In genomic region chr18:36481935-36482334, GRCh38 we compare ENCODE assay signal across 2 cellular contexts.
TF ChIP-seq lines count a peak whose summit lies in the region.

No MANE protein-coding gene starts in this region.

TF ChIP-seq in GM23338, 12 proteins besides CTCF, POLR2A, EP300 and RAD21:
- TF ChIP-seq REST (IDR thresholded peaks at IDR 0.05; ENCODE audit: unreplicated experiment), result no peak
- no peak for TF ChIP-seq CREB1 (CRISPR knock-in tag; IDR thresholded peaks at IDR 0.05; ENCODE audit: low read depth)
- TF ChIP-seq NANOG (IDR thresholded peaks at IDR 0.05; ENCODE audit: borderline replicate concordance), result no peak
- TF ChIP-seq EZH2phosphoT487 (IDR thresholded peaks at IDR 0.05; ENCODE audit: unreplicated experiment), result no peak
- TF ChIP-seq ZNF114 (CRISPR knock-in tag; IDR thresholded peaks at IDR 0.05), result no peak
- TF ChIP-seq EZH2 (IDR thresholded peaks at IDR 0.05; ENCODE audit: low read depth, unreplicated experiment), result no peak
- TF ChIP-seq, protein P1, sequence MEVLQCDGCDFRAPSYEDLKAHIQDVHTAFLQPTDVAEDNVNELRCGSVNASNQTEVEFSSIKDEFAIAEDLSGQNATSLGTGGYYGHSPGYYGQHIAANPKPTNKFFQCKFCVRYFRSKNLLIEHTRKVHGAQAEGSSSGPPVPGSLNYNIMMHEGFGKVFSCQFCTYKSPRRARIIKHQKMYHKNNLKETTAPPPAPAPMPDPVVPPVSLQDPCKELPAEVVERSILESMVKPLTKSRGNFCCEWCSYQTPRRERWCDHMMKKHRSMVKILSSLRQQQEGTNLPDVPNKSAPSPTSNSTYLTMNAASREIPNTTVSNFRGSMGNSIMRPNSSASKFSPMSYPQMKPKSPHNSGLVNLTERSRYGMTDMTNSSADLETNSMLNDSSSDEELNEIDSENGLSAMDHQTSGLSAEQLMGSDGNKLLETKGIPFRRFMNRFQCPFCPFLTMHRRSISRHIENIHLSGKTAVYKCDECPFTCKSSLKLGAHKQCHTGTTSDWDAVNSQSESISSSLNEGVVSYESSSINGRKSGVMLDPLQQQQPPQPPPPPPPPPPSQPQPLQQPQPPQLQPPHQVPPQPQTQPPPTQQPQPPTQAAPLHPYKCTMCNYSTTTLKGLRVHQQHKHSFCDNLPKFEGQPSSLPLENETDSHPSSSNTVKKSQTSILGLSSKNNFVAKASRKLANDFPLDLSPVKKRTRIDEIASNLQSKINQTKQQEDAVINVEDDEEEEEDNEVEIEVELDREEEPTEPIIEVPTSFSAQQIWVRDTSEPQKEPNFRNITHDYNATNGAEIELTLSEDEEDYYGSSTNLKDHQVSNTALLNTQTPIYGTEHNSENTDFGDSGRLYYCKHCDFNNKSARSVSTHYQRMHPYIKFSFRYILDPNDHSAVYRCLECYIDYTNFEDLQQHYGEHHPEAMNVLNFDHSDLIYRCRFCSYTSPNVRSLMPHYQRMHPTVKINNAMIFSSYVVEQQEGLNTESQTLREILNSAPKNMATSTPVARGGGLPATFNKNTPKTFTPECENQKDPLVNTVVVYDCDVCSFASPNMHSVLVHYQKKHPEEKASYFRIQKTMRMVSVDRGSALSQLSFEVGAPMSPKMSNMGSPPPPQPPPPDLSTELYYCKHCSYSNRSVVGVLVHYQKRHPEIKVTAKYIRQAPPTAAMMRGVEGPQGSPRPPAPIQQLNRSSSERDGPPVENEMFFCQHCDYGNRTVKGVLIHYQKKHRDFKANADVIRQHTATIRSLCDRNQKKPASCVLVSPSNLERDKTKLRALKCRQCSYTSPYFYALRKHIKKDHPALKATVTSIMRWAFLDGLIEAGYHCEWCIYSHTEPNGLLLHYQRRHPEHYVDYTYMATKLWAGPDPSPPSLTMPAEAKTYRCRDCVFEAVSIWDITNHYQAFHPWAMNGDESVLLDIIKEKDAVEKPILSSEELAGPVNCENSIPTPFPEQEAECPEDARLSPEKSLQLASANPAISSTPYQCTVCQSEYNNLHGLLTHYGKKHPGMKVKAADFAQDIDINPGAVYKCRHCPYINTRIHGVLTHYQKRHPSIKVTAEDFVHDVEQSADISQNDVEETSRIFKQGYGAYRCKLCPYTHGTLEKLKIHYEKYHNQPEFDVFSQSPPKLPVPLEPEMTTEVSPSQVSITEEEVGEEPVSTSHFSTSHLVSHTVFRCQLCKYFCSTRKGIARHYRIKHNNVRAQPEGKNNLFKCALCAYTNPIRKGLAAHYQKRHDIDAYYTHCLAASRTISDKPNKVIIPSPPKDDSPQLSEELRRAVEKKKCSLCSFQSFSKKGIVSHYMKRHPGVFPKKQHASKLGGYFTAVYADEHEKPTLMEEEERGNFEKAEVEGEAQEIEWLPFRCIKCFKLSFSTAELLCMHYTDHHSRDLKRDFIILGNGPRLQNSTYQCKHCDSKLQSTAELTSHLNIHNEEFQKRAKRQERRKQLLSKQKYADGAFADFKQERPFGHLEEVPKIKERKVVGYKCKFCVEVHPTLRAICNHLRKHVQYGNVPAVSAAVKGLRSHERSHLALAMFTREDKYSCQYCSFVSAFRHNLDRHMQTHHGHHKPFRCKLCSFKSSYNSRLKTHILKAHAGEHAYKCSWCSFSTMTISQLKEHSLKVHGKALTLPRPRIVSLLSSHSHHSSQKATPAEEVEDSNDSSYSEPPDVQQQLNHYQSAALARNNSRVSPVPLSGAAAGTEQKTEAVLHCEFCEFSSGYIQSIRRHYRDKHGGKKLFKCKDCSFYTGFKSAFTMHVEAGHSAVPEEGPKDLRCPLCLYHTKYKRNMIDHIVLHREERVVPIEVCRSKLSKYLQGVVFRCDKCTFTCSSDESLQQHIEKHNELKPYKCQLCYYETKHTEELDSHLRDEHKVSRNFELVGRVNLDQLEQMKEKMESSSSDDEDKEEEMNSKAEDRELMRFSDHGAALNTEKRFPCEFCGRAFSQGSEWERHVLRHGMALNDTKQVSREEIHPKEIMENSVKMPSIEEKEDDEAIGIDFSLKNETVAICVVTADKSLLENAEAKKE (CRISPR knock-in tag; IDR thresholded peaks at IDR 0.05), result no peak

TF ChIP-seq in H1, 55 proteins besides CTCF, POLR2A, EP300 and RAD21:
- TF ChIP-seq SP2 (IDR thresholded peaks at IDR 0.05; ENCODE audit: low read length), result no peak
- TF ChIP-seq TEAD4 (IDR thresholded peaks at IDR 0.05; ENCODE audit: low read depth, low read length), result no peak
- no peak for TF ChIP-seq CTBP2 (IDR thresholded peaks at IDR 0.05; ENCODE audit: borderline replicate concordance, insufficient read depth, insufficient read length, low read length)
- TF ChIP-seq SIX5 (IDR thresholded peaks at IDR 0.05; ENCODE audit: low read depth, low read length), result no peak
- no peak for TF ChIP-seq CBX8 (IDR thresholded peaks at IDR 0.05; ENCODE audit: borderline replicate concordance, low read depth, low read length)
- TF ChIP-seq YY1 (IDR thresholded peaks at IDR 0.05; ENCODE audit: low read depth, low read length), result no peak
- TF ChIP-seq KDM1A (IDR thresholded peaks at IDR 0.05; ENCODE audit: borderline replicate concordance, low read length), result no peak
- no peak for TF ChIP-seq CHD1 (IDR thresholded peaks at IDR 0.05; ENCODE audit: low read depth, low read length)
- TF ChIP-seq, protein P2, sequence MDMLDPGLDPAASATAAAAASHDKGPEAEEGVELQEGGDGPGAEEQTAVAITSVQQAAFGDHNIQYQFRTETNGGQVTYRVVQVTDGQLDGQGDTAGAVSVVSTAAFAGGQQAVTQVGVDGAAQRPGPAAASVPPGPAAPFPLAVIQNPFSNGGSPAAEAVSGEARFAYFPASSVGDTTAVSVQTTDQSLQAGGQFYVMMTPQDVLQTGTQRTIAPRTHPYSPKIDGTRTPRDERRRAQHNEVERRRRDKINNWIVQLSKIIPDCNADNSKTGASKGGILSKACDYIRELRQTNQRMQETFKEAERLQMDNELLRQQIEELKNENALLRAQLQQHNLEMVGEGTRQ (IDR thresholded peaks at IDR 0.05; ENCODE audit: low read length), result no peak
- TF ChIP-seq GABPA (IDR thresholded peaks at IDR 0.05; ENCODE audit: borderline replicate concordance, insufficient read depth, low read length), result no peak
- no peak for TF ChIP-seq SRF (IDR thresholded peaks at IDR 0.05; ENCODE audit: low read depth, low read length)
- TF ChIP-seq ASH2L (IDR thresholded peaks at IDR 0.05; ENCODE audit: low read length), result no peak
- TF ChIP-seq EZH2 (IDR thresholded peaks at IDR 0.05; ENCODE audit: low read depth, low read length, severe bottlenecking), result no peak
